ENCODE assay signal across 19 cellular contexts in the genomic region with DNA sequence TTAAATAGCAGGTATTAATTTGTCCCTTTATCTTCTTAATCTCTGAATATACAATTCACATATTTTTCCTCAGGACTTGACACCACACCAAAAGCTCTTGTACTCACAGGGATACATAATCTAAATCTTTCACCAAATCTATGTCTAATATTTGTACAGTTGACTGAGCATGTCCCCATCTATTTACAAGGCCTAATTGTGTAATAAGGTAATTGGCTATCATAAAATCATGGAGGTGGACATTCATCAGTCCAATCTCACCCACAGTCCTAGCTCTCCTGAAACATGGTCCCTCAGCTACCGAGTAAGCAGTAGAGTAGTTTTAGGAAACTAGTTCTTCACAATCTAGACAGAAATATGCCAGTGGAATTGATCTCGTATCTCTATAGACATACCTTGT. TPM values are rescaled to one million over a fixed set of nuclear protein-coding genes. Genes with fewer than 3 reads are reported as not detected.
"Had no signal": no experiment of that assay in that cellular context is flagged by ENCODE, and none has a peak within 500 bp of the region (broad histone marks: within the 10 kb centered on the region; RNA-seq: fewer than 3 reads in every experiment).

No MANE protein-coding gene starts in this region.

- H3K4me3 Mint-ChIP-seq: endodermal cell; naive thymus-derived CD4-positive, alpha-beta T cell; nephron progenitor cell; stimulated activated naive B cell treated with anti-CD40 and anti-IgM and Interleukin-4, amounts not matched to agents 10 μg/mL and 1 μg/mL and 100 μg/mL, for 72 hours; stimulated activated naive CD8-positive, alpha-beta T cell treated with anti-CD3 and anti-CD28 coated beads, Interleukin-15, amount 100 ng/mL, for 72 hours had no signal

- H3K9me3 Mint-ChIP-seq: endodermal cell had no signal

- H3K27ac ChIP-seq: colonic mucosa, foreskin keratinocyte, psoas muscle, testis, tibial nerve had no signal

- H3K36me3 Mint-ChIP-seq: stimulated activated naive B cell treated with anti-CD40 and anti-IgM and Interleukin-4, amounts not matched to agents 10 μg/mL and 1 μg/mL and 100 μg/mL, for 72 hours had no signal

- H3K4me1 ChIP-seq: colonic mucosa, psoas muscle, testis had no signal

- H3K27ac Mint-ChIP-seq: endodermal cell; naive thymus-derived CD4-positive, alpha-beta T cell; nephron progenitor cell; stimulated activated naive B cell treated with anti-CD40 and anti-IgM and Interleukin-4, amounts not matched to agents 10 μg/mL and 1 μg/mL and 100 μg/mL, for 72 hours; stimulated activated naive CD8-positive, alpha-beta T cell treated with anti-CD3 and anti-CD28 coated beads, Interleukin-15, amount 100 ng/mL, for 72 hours had no signal

- H3K36me3 ChIP-seq: colonic mucosa, tibial nerve had no signal

- H3K4me3 ChIP-seq: colonic mucosa, psoas muscle, testis, tibial nerve had no signal

- H3K9me3 ChIP-seq: colonic mucosa, psoas muscle, testis, tibial nerve had no signal

- ATAC-seq: foreskin keratinocyte; left cardiac atrium; left ventricle myocardium superior; naive thymus-derived CD4-positive, alpha-beta T cell; psoas muscle; sciatic nerve; stimulated activated naive B cell treated with anti-CD40 and anti-IgM and Interleukin-4, amounts not matched to agents 10 μg/mL and 1 μg/mL and 100 μg/mL, for 72 hours; stimulated activated naive CD8-positive, alpha-beta T cell treated with anti-CD3 and anti-CD28 coated beads, Interleukin-15, amount 100 ng/mL, for 72 hours had no signal

- H3K27me3 ChIP-seq: colonic mucosa, foreskin keratinocyte, testis, tibial nerve had no signal

- DNase-seq: colonic mucosa; effector CD4-positive, alpha-beta T cell; endodermal cell; erythroblast; foreskin keratinocyte; kidney; left cardiac atrium; left ventricle myocardium superior; naive thymus-derived CD4-positive, alpha-beta T cell; nephron progenitor cell; psoas muscle; retina; stimulated activated CD4-positive, alpha-beta T cell treated with anti-CD3 and anti-CD28 coated beads, Interleukin-2, amount 100 ng/mL, for 24 hours; stimulated activated CD4-positive, alpha-beta T cell treated with anti-CD3 and anti-CD28 coated beads, Interleukin-4, amount 100 ng/mL, for 4 hours; stimulated activated naive B cell treated with anti-CD40 and anti-IgM and Interleukin-4, amounts not matched to agents 10 μg/mL and 1 μg/mL and 100 μg/mL, for 72 hours; stimulated activated naive CD8-positive, alpha-beta T cell treated with anti-CD3 and anti-CD28 coated beads, Interleukin-15, amount 100 ng/mL, for 72 hours; testis had no signal

- H3K4me1 Mint-ChIP-seq: endodermal cell; naive thymus-derived CD4-positive, alpha-beta T cell; stimulated activated naive B cell treated with anti-CD40 and anti-IgM and Interleukin-4, amounts not matched to agents 10 μg/mL and 1 μg/mL and 100 μg/mL, for 72 hours; stimulated activated naive CD8-positive, alpha-beta T cell treated with anti-CD3 and anti-CD28 coated beads, Interleukin-15, amount 100 ng/mL, for 72 hours had no signal

RNA-seq across cellular contexts. Expression of a gene that starts 30.3 kb away (rescaled TPM):
- polyA plus RNA-seq: naive thymus-derived CD4-positive, alpha-beta T cell had no signal
